ENCODE assay signal across 8 cellular contexts in the genomic region with DNA sequence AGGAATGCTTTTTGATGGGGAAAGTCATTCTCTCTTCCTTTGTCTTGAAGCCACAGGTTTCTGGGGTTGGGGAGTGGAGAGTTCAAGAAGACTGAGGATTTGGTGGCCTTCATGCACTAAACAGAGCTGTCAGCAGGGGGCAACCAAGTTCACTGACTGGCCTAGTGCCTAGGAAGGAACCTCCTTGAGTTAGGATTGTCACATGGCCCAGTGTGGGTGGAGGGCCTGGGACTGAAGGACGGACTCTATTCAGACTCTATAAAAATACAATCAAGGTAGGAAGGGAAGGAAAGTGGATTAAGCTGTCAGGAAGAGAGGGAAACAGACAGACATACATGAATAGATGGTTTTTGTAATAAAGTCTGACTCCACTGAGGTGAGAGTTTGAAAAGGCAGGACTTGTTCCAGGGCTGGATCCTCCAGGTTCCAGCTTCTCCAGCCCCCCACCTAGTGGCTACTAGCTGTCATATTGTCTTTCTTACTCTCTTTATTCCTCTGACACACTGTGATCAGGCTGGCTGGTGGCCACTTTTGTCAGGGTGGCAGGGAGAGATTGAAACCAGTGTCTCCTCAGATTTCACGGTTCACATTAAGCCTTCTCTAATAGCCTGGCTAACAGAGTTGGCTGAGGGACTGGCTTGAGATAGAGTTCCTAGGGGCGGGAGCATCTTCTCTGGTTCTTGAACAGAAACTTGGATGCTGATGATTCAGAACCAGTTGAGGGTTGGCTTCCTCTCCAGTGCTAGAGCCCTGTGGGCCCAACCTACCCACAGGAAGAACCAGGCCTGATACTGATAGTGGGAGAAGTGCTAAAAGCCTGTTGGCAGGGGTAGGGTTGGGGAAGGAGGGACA. TPM values are rescaled to one million over a fixed set of nuclear protein-coding genes. Genes with fewer than 3 reads are reported as not detected.
DNase-seq lines count a peak whose midpoint lies in the region; ATAC-seq and TF ChIP-seq lines count a peak whose summit lies in the region.

No MANE protein-coding gene starts in this region.

- H3K4me1 ChIP-seq in SK-N-SH (ENCODE audit: control insufficient read depth in 1 of 2, insufficient read depth in 2 of 2, low read depth in 1 of 2, low read length in 1 of 2): peaks cover 25 to 44% of the 10 kb centered on the region in 2 experiments; a peak in 3 of 4 replicates
- H3K4me1 ChIP-seq in ovary (ENCODE audit: insufficient read depth): peaks cover 6% of the 10 kb centered on the region
- peaks cover 22 to 50% of the 10 kb centered on the region in 2 donors for H3K4me1 ChIP-seq in thyroid gland

- H3K9me3 Mint-ChIP-seq in activated naive CD8-positive, alpha-beta T cell treated with anti-CD3 and anti-CD28 coated beads for 36 hours: no peaks in the 10 kb centered on the region

- POLR2A ChIA-PET in SK-N-SH (lab: Yijun Ruan, JAX): interaction anchor here (0.6 kb wide), 1 partner anchor 451 kb away, joined by 3 read pairs; no protein-coding TSS in a partner anchor

- intact Hi-C loops in ovary (cut with DNase I): loop anchor here in 1 of 4 donors (1.0 kb wide), 1 partner anchor 44 kb away; no protein-coding TSS in a partner anchor
- intact Hi-C loops in thyroid gland (cut with DNase I): loop anchor here (5.0 kb wide), 1 partner anchor 46 kb away; no protein-coding TSS in a partner anchor

- no peak for TF ChIP-seq POLR2A in ovary (IDR thresholded peaks at IDR 0.05)
- no peak for TF ChIP-seq POLR2A in thyroid gland (IDR thresholded peaks at IDR 0.05)

- H3K9me3 ChIP-seq in KOPT-K1 (ENCODE audit: insufficient read depth, low read length, poor library complexity, severe bottlenecking) (no peaks in the 10 kb centered on the region), SK-N-SH (no peaks in the 10 kb centered on the region), ovary (no peaks in the 10 kb centered on the region), thyroid gland (no peaks in the 10 kb centered on the region)

- H3K27ac Mint-ChIP-seq in activated naive CD8-positive, alpha-beta T cell treated with anti-CD3 and anti-CD28 coated beads for 36 hours: peak overlapping the region; percentile 96

- peak; percentile 80 for TF ChIP-seq CTCF in SK-N-SH (IDR thresholded peaks at IDR 0.05)
- TF ChIP-seq CTCF in ovary (IDR thresholded peaks at IDR 0.05): peak; percentile 52 to 72 (median 70)
- TF ChIP-seq CTCF in thyroid gland (IDR thresholded peaks at IDR 0.05): peak; percentile 47 to 90 (median 77)

- CTCF ChIA-PET in SK-N-SH (lab: Yijun Ruan, JAX): interaction anchor here (0.6 to 9.5 kb wide), 36 partner anchors 9 to 1937 kb away, joined by 3 to 204 read pairs (median 4); a partner anchor contains a TSS

- peaks cover 49% of the 10 kb centered on the region for H3K36me3 Mint-ChIP-seq in activated naive CD8-positive, alpha-beta T cell treated with anti-CD3 and anti-CD28 coated beads for 36 hours

- H3K79me2 ChIP-seq in SK-N-SH (ENCODE audit: insufficient read depth): peaks cover 17% of the 10 kb centered on the region

- H3K27ac ChIP-seq in KOPT-K1 (ENCODE audit: low read depth, low read length, poor library complexity, severe bottlenecking) (peak overlapping the region; percentile 9), SK-N-SH (ENCODE audit: low read depth in 2 of 2, low read length in 1 of 2) (peak overlapping the region; percentile 71 to 87), ovary (peak overlapping the region in 1 of 2 donors; percentile 47), thyroid gland (peak overlapping the region; percentile 58 to 71 (median 59))

- 30% methylated on average over 3 of the region's 3 CpGs for WGBS in SK-N-SH (ENCODE audit: low lambda C conversion rate)
- 13 to 28% (median 25%) methylated on average over 3 of the region's 3 CpGs for WGBS in ovary, 3 donors
- 42 to 47% methylated on average over 3 of the region's 3 CpGs for WGBS in thyroid gland, 2 donors

- H2AFZ ChIP-seq in SK-N-SH (ENCODE audit: low read depth): peak overlapping the region; percentile 60; the same call in 1 of the 2 replicates

- TF ChIP-seq RAD21 in SK-N-SH (IDR thresholded peaks at IDR 0.05; ENCODE audit: low read length): peak; percentile 72

- H3K9me2 ChIP-seq in SK-N-SH: no peaks in the 10 kb centered on the region

- H4K20me1 ChIP-seq in SK-N-SH (ENCODE audit: insufficient read depth): no peaks in the 10 kb centered on the region

- no peak for ATAC-seq in GM18909 (IDR thresholded peaks at IDR 0.05; ENCODE audit: poor library complexity, unreplicated experiment)

- no peak for TF ChIP-seq EP300 in SK-N-SH (IDR thresholded peaks at IDR 0.05; ENCODE audit: borderline replicate concordance in 1 of 2, low read depth in 1 of 2, low read length in 1 of 2)
- TF ChIP-seq EP300 in ovary (IDR thresholded peaks at IDR 0.05): no peak

- H3K27me3 Mint-ChIP-seq in activated naive CD8-positive, alpha-beta T cell treated with anti-CD3 and anti-CD28 coated beads for 36 hours: no peaks in the 10 kb centered on the region

- DNase-seq in GDM1 (lab: John Stamatoyannopoulos, UW): peak; percentile 88
- peak; percentile 76 for DNase-seq in SK-N-SH
- DNase-seq in activated naive CD8-positive, alpha-beta T cell treated with anti-CD3 and anti-CD28 coated beads for 36 hours: peak; percentile 75
- DNase-seq in glomerular visceral epithelial cell (ENCODE audit: extremely low spot score): peak; percentile 88
- DNase-seq in ovary: peak; percentile 71 to 85 (median 78)
- peak; percentile 85 to 86 for DNase-seq in thyroid gland

- H3K9ac ChIP-seq in SK-N-SH: peak overlapping the region; percentile 47; the same call in 1 of the 2 replicates

- peaks cover 51% of the 10 kb centered on the region for H3K4me1 Mint-ChIP-seq in activated naive CD8-positive, alpha-beta T cell treated with anti-CD3 and anti-CD28 coated beads for 36 hours

- H3F3A ChIP-seq in SK-N-SH (replicated peaks; ENCODE audit: insufficient read depth): peaks cover 51% of the 10 kb centered on the region

- H3K27me3 ChIP-seq in SK-N-SH (ENCODE audit: insufficient read depth): no peaks in the 10 kb centered on the region
- no peaks in the 10 kb centered on the region for H3K27me3 ChIP-seq in ovary
- H3K27me3 ChIP-seq in thyroid gland: no peaks in the 10 kb centered on the region

- H3K4me3 ChIP-seq in SK-N-SH (ENCODE audit: low read depth in 2 of 2, low read length in 1 of 2): peak overlapping the region in 1 of 2 experiments; percentile 22; a peak in 1 of 4 replicates
- H3K4me3 ChIP-seq in ovary: no peak overlapping the region
- H3K4me3 ChIP-seq in thyroid gland (replicated peaks in 1 of 3): no peak overlapping the region

- peak overlapping the region; percentile 74 for H3K4me2 ChIP-seq in SK-N-SH

- H3K36me3 ChIP-seq in KOPT-K1 (ENCODE audit: insufficient read depth, low read length) (peaks cover 81% of the 10 kb centered on the region), SK-N-SH (replicated peaks in 1 of 2; ENCODE audit: control insufficient read depth in 1 of 2, insufficient read depth in 2 of 2, low read length in 1 of 2) (peaks cover 9 to 35% of the 10 kb centered on the region in 2 experiments), ovary (no peaks in the 10 kb centered on the region), thyroid gland (peaks cover 10 to 12% of the 10 kb centered on the region in 2 donors)

- H3K4me3 Mint-ChIP-seq in activated naive CD8-positive, alpha-beta T cell treated with anti-CD3 and anti-CD28 coated beads for 36 hours: peak overlapping the region; percentile 72

TF ChIP-seq in SK-N-SH, 30 proteins besides CTCF, POLR2A, EP300 and RAD21 (continues in another document):
- TF ChIP-seq, protein P1, sequence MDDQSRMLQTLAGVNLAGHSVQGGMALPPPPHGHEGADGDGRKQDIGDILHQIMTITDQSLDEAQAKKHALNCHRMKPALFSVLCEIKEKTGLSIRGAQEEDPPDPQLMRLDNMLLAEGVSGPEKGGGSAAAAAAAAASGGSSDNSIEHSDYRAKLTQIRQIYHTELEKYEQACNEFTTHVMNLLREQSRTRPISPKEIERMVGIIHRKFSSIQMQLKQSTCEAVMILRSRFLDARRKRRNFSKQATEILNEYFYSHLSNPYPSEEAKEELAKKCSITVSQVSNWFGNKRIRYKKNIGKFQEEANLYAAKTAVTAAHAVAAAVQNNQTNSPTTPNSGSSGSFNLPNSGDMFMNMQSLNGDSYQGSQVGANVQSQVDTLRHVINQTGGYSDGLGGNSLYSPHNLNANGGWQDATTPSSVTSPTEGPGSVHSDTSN (IDR thresholded peaks at IDR 0.05): peak; percentile 41; the same call in 1 of the 2 replicates
- TF ChIP-seq MXI1 (IDR thresholded peaks at IDR 0.05; ENCODE audit: low read depth, low read length) (peak; percentile 75), SMC3 (IDR thresholded peaks at IDR 0.05; ENCODE audit: low read depth, low read length) (peak; percentile 76), CHD2 (IDR thresholded peaks at IDR 0.05; ENCODE audit: low read length, partially characterized antibody) (no peak)

RNA-seq across cellular contexts. Expression of a gene that starts 4.1 kb away (rescaled TPM):
- polyA plus RNA-seq in SK-N-SH (2012; rRNA removed): 131 and 202 TPM in 2 replicates
- polyA plus RNA-seq in SK-N-SH (2012; cell fraction: cytosol; rRNA removed): 152 and 168 TPM in 2 replicates
- polyA plus RNA-seq in SK-N-SH (2012; cell fraction: nucleus; rRNA removed): 42.7 and 49.7 TPM in 2 replicates
- 100 to 1,000 TPM; 292 to 295 TPM for total RNA-seq in activated naive CD8-positive, alpha-beta T cell treated with anti-CD3 and anti-CD28 coated beads for 36 hours
- total RNA-seq in ovary: 100 to 1,000 TPM in 1 of 7 donors, 10 to 100 TPM in 6; 18.6 to 117 (median 58.3) TPM
- 100 to 1,000 TPM in 1 of 2 donors, 10 to 100 TPM in 1; 57.8 to 242 TPM for polyA plus RNA-seq in ovary
- 10 to 100 TPM; 18.8 to 58.2 (median 37.4) TPM for total RNA-seq in thyroid gland

RNA-seq across cellular contexts. Expression of a gene that starts 30.6 kb away (rescaled TPM):
- 30.6 and 35.3 TPM in 2 replicates for polyA plus RNA-seq in SK-N-SH (2012; rRNA removed)
- polyA plus RNA-seq in SK-N-SH (2012; cell fraction: cytosol; rRNA removed): 5.8 and 8.5 TPM in 2 replicates
- 201 and 211 TPM in 2 replicates for polyA plus RNA-seq in SK-N-SH (2012; cell fraction: nucleus; rRNA removed)
- total RNA-seq in activated naive CD8-positive, alpha-beta T cell treated with anti-CD3 and anti-CD28 coated beads for 36 hours: 10 to 100 TPM; 30.5 to 31.7 TPM
- 10 to 100 TPM; 17.3 to 37.0 (median 28.8) TPM for total RNA-seq in ovary
- 10 to 100 TPM in 1 of 2 donors, 1 to 10 TPM in 1; 3.6 to 25.1 TPM for polyA plus RNA-seq in ovary
- 10 to 100 TPM; 23.9 to 35.4 (median 30.2) TPM for total RNA-seq in thyroid gland

RNA-seq across cellular contexts. Expression of a gene that starts 41.8 kb away (rescaled TPM):
- polyA plus RNA-seq in SK-N-SH (2012; rRNA removed) (12.1 and 16.6 TPM in 2 replicates), ovary (1 to 10 TPM; 2.0 to 4.4 TPM)
- 6.1 and 9.2 TPM in 2 replicates for polyA plus RNA-seq in SK-N-SH (2012; cell fraction: cytosol; rRNA removed)
- 24.1 and 38.1 TPM in 2 replicates for polyA plus RNA-seq in SK-N-SH (2012; cell fraction: nucleus; rRNA removed)
- total RNA-seq in activated naive CD8-positive, alpha-beta T cell treated with anti-CD3 and anti-CD28 coated beads for 36 hours: 10 to 100 TPM; 28.1 to 29.6 TPM
- total RNA-seq in ovary (1 to 10 TPM; 2.3 to 8.4 (median 4.0) TPM), thyroid gland (10 to 100 TPM; 16.0 to 27.0 (median 17.0) TPM)

RNA-seq across cellular contexts. Expression of a gene that starts 42.0 kb away (rescaled TPM):
- not detected in 2 replicates for polyA plus RNA-seq in SK-N-SH (2012; rRNA removed)
- polyA plus RNA-seq in SK-N-SH (2012; cell fraction: cytosol; rRNA removed): not detected in 2 replicates
- polyA plus RNA-seq in SK-N-SH (2012; cell fraction: nucleus; rRNA removed): not detected in 2 replicates
- 100 to 1,000 TPM; 263 to 278 TPM for total RNA-seq in activated naive CD8-positive, alpha-beta T cell treated with anti-CD3 and anti-CD28 coated beads for 36 hours
- total RNA-seq in ovary: 1 to 10 TPM in 6 of 7 donors, not detected in 1; 1.3 to 6.2 (median 2.9) TPM
- 10 to 100 TPM in 1 of 2 donors, 1 to 10 TPM in 1; 7.1 to 45.5 TPM for polyA plus RNA-seq in ovary
- total RNA-seq in thyroid gland: 10 to 100 TPM in 1 of 4 donors, 1 to 10 TPM in 1, not detected in 2; 3.0 to 12.3 TPM
